ENCODE assay signal across 11 cellular contexts in genomic region chr10:11236234-11236633, GRCh38.
A peak's percentile ranks its signal among the peaks of the same experiment; 100 is the strongest.
DNase-seq lines count a peak whose midpoint lies in the region; ATAC-seq and TF ChIP-seq lines count a peak whose summit lies in the region.
"Had no signal": no experiment of that assay in that cellular context is flagged by ENCODE, and none has a peak within 500 bp of the region (broad histone marks: within the 10 kb centered on the region; RNA-seq: fewer than 3 reads in every experiment).

No MANE protein-coding gene starts in this region.

- peak overlapping the region; percentile 3 for H3K4me3 ChIP-seq in CD8-positive, alpha-beta memory T cell (ENCODE audit: low read length)
- no peak overlapping the region for H3K4me3 ChIP-seq in gastroesophageal sphincter
- H3K4me3 ChIP-seq: upper lobe of left lung had no signal

- no peaks in the 10 kb centered on the region for H3K27me3 ChIP-seq in CD8-positive, alpha-beta memory T cell (ENCODE audit: insufficient read depth, low read length, poor library complexity, severe bottlenecking)
- H3K27me3 ChIP-seq in gastroesophageal sphincter, result no peaks in the 10 kb centered on the region
- H3K27me3 ChIP-seq: upper lobe of left lung had no signal

- TF ChIP-seq CTCF in gastroesophageal sphincter (IDR thresholded peaks at IDR 0.05), result no peak

- H3K4me1 ChIP-seq in CD8-positive, alpha-beta memory T cell (ENCODE audit: insufficient read depth, low read length), result peaks cover 92% of the 10 kb centered on the region
- H3K4me1 ChIP-seq in gastroesophageal sphincter, result peaks cover 0 to 29% (median 0%) of the 10 kb centered on the region in 3 donors

- ATAC-seq in GM19438 (IDR thresholded peaks at IDR 0.05; ENCODE audit: low read depth, unreplicated experiment), result peak; percentile 85
- peak; percentile 60 for ATAC-seq in HG03095 (IDR thresholded peaks at IDR 0.05; ENCODE audit: unreplicated experiment)
- no peak for ATAC-seq in gastroesophageal sphincter
- ATAC-seq: right cardiac atrium had no signal

- H3K27ac ChIP-seq in CD8-positive, alpha-beta memory T cell (ENCODE audit: low read depth, low read length), result no peak overlapping the region
- H3K27ac ChIP-seq in gastroesophageal sphincter, result no peak overlapping the region
- H3K27ac ChIP-seq: upper lobe of left lung had no signal

- WGBS in gastroesophageal sphincter (ENCODE audit: low coverage in 1 of 2), 2 donors, result 42 to 86% methylated on average over 2 of the region's 2 CpGs

- POLR2A ChIA-PET in CD8-positive, alpha-beta memory T cell (lab: Charles Lee), result interaction anchor here (0.8 to 2.7 kb wide), 2 partner anchors 8 to 10 kb away, joined by 3 to 10 read pairs; no protein-coding TSS in a partner anchor

- H3K36me3 Mint-ChIP-seq in CD8-positive, alpha-beta memory T cell, result peaks cover 2 to 62% (median 18%) of the 10 kb centered on the region in 3 donors
- H3K36me3 Mint-ChIP-seq in activated naive CD4-positive, alpha-beta T cell treated with anti-CD3 and anti-CD28 coated beads for 36 hours (ENCODE audit: low read depth), result peaks cover 16% of the 10 kb centered on the region

- H3K9me3 ChIP-seq in CD8-positive, alpha-beta memory T cell (ENCODE audit: low read length), result no peaks in the 10 kb centered on the region
- H3K9me3 ChIP-seq in gastroesophageal sphincter, result peaks cover 0 to 6% (median 0%) of the 10 kb centered on the region in 3 donors
- H3K9me3 ChIP-seq: upper lobe of left lung had no signal

- CTCF ChIA-PET in CD8-positive, alpha-beta memory T cell (lab: Charles Lee), result interaction anchor here (0.7 to 3.0 kb wide), 8 partner anchors 10 to 124 kb away, joined by 3 to 9 read pairs (median 5); no protein-coding TSS in a partner anchor
- CTCF ChIA-PET in activated naive CD4-positive, alpha-beta T cell treated with anti-CD3 and anti-CD28 coated beads for 36 hours (lab: Charles Lee), result interaction anchor here (0.9 to 2.2 kb wide), 8 partner anchors 8 to 71 kb away, joined by 3 to 6 read pairs (median 5); no protein-coding TSS in a partner anchor

- no peak for TF ChIP-seq POLR2A in gastroesophageal sphincter (IDR thresholded peaks at IDR 0.05)

- DNase-seq in CD8-positive, alpha-beta memory T cell, result peak in 2 of 5 donors; percentile 35 to 47
- peak; percentile 61 for DNase-seq in activated naive CD4-positive, alpha-beta T cell treated with anti-CD3 and anti-CD28 coated beads for 36 hours
- DNase-seq in head of caudate nucleus (no peak), retina (no peak), HuH-7 (ENCODE audit: low spot score) (no peak)
- DNase-seq: hypothalamus, right cardiac atrium, upper lobe of left lung had no signal

- intact Hi-C loops in activated naive CD4-positive, alpha-beta T cell treated with anti-CD3 and anti-CD28 coated beads for 36 hours (cut with micrococcal nuclease), result loop anchor here (1.0 to 5.0 kb wide), 8 partner anchors 9 to 886 kb away; no protein-coding TSS in a partner anchor
- intact Hi-C loops in head of caudate nucleus (cut with DNase I), result no loop called here

- H3K9me3 Mint-ChIP-seq in CD8-positive, alpha-beta memory T cell, result no peaks in the 10 kb centered on the region
- H3K9me3 Mint-ChIP-seq in activated naive CD4-positive, alpha-beta T cell treated with anti-CD3 and anti-CD28 coated beads for 36 hours, result no peaks in the 10 kb centered on the region

- H3K27me3 Mint-ChIP-seq in CD8-positive, alpha-beta memory T cell, result no peaks in the 10 kb centered on the region
- no peaks in the 10 kb centered on the region for H3K27me3 Mint-ChIP-seq in activated naive CD4-positive, alpha-beta T cell treated with anti-CD3 and anti-CD28 coated beads for 36 hours (ENCODE audit: low read depth)

- peaks cover 72 to 99% (median 89%) of the 10 kb centered on the region in 3 donors for H3K4me1 Mint-ChIP-seq in CD8-positive, alpha-beta memory T cell
- H3K4me1 Mint-ChIP-seq in activated naive CD4-positive, alpha-beta T cell treated with anti-CD3 and anti-CD28 coated beads for 36 hours (ENCODE audit: low read depth), result peaks cover 92% of the 10 kb centered on the region

- no peak for TF ChIP-seq EP300 in gastroesophageal sphincter (IDR thresholded peaks at IDR 0.05)

- peak overlapping the region; percentile 71 to 98 (median 93) for H3K27ac Mint-ChIP-seq in CD8-positive, alpha-beta memory T cell
- peak overlapping the region; percentile 93 for H3K27ac Mint-ChIP-seq in activated naive CD4-positive, alpha-beta T cell treated with anti-CD3 and anti-CD28 coated beads for 36 hours

- H3K36me3 ChIP-seq in CD8-positive, alpha-beta memory T cell (ENCODE audit: insufficient read depth, low read length), result peaks cover 19% of the 10 kb centered on the region
- H3K36me3 ChIP-seq in gastroesophageal sphincter, result peaks cover 0 to 16% of the 10 kb centered on the region in 2 donors
- H3K36me3 ChIP-seq: upper lobe of left lung had no signal

- peak overlapping the region; percentile 33 to 82 (median 72) for H3K4me3 Mint-ChIP-seq in CD8-positive, alpha-beta memory T cell
- peak overlapping the region; percentile 26 for H3K4me3 Mint-ChIP-seq in activated naive CD4-positive, alpha-beta T cell treated with anti-CD3 and anti-CD28 coated beads for 36 hours
